15 cellular contexts compared by ENCODE assay signal in genomic region chr5:58455495-58455894, GRCh38. TPM values are rescaled to one million over a fixed set of nuclear protein-coding genes. Genes with fewer than 3 reads are reported as not detected.
DNase-seq lines count a peak whose midpoint lies in the region; ATAC-seq and TF ChIP-seq lines count a peak whose summit lies in the region.
"Had no signal": no experiment of that assay in that cellular context is flagged by ENCODE, and none has a peak within 500 bp of the region (broad histone marks: within the 10 kb centered on the region; RNA-seq: fewer than 3 reads in every experiment).

No MANE protein-coding gene starts in this region.

- H3K27ac Mint-ChIP-seq in MCF 10A (ENCODE audit: low read depth, unreplicated experiment) = no peak overlapping the region
- no peak overlapping the region for H3K27ac Mint-ChIP-seq in activated naive CD4-positive, alpha-beta T cell treated with anti-CD3 and anti-CD28 coated beads, Interleukin-2, amount 10 ng/mL, durations not matched to agents 7 days and 5 days
- H3K27ac Mint-ChIP-seq: activated CD8-positive, alpha-beta T cell treated with anti-CD3 and anti-CD28 coated beads for 36 hours had no signal

- TF ChIP-seq CTCF in MCF 10A (IDR thresholded peaks at IDR 0.05; ENCODE audit: unreplicated experiment) = no peak

- H3K4me3 Mint-ChIP-seq in MCF 10A (ENCODE audit: unreplicated experiment) = peak overlapping the region; percentile 92
- no peak overlapping the region for H3K4me3 Mint-ChIP-seq in activated naive CD4-positive, alpha-beta T cell treated with anti-CD3 and anti-CD28 coated beads, Interleukin-2, amount 10 ng/mL, durations not matched to agents 7 days and 5 days
- H3K4me3 Mint-ChIP-seq: activated CD8-positive, alpha-beta T cell treated with anti-CD3 and anti-CD28 coated beads for 36 hours; naive B cell had no signal

- H3K36me3 ChIP-seq in MG63 (peaks cover 87% of the 10 kb centered on the region), skeletal muscle tissue (ENCODE audit: control insufficient read depth in 3 of 3, insufficient read depth in 3 of 3, low read length in 3 of 3) (peaks cover 10 to 38% (median 32%) of the 10 kb centered on the region in 3 donors)

- H3K9me3 ChIP-seq in MG63 = no peaks in the 10 kb centered on the region
- no peaks in the 10 kb centered on the region for H3K9me3 ChIP-seq in skeletal muscle tissue (ENCODE audit: control insufficient read depth in 3 of 3, low read length in 3 of 3)
- H3K9me3 ChIP-seq: right lobe of liver, SJCRH30 had no signal

- peaks cover 41% of the 10 kb centered on the region for H3K4me1 Mint-ChIP-seq in MCF 10A (ENCODE audit: insufficient read depth, unreplicated experiment)
- peaks cover 10% of the 10 kb centered on the region for H3K4me1 Mint-ChIP-seq in activated naive CD4-positive, alpha-beta T cell treated with anti-CD3 and anti-CD28 coated beads, Interleukin-2, amount 10 ng/mL, durations not matched to agents 7 days and 5 days

- peaks cover 84% of the 10 kb centered on the region for H3K36me3 Mint-ChIP-seq in MCF 10A (ENCODE audit: insufficient read depth, unreplicated experiment)
- peaks cover 4% of the 10 kb centered on the region for H3K36me3 Mint-ChIP-seq in activated naive CD4-positive, alpha-beta T cell treated with anti-CD3 and anti-CD28 coated beads, Interleukin-2, amount 10 ng/mL, durations not matched to agents 7 days and 5 days

- intact Hi-C loops in MCF 10A (cut with micrococcal nuclease) = loop anchor here (5.0 to 10.0 kb wide), 3 partner anchors 141 to 361 kb away; no protein-coding TSS in a partner anchor

- ATAC-seq in HG02973 (IDR thresholded peaks at IDR 0.05; ENCODE audit: unreplicated experiment) = no peak
- ATAC-seq in GM19023 (IDR thresholded peaks at IDR 0.05; ENCODE audit: unreplicated experiment) = no peak
- ATAC-seq: activated CD8-positive, alpha-beta T cell treated with anti-CD3 and anti-CD28 coated beads for 36 hours; right lobe of liver had no signal

- H3K27me3 ChIP-seq in MG63 (no peaks in the 10 kb centered on the region), skeletal muscle tissue (ENCODE audit: control insufficient read depth in 3 of 3, insufficient read depth in 3 of 3, low read length in 3 of 3) (no peaks in the 10 kb centered on the region)
- H3K27me3 ChIP-seq: cardiac muscle cell, right lobe of liver, SJCRH30 had no signal

- H3K4me3 ChIP-seq in MG63 = peak overlapping the region; percentile 94
- peak overlapping the region in 2 of 3 donors; percentile 32 to 88 for H3K4me3 ChIP-seq in skeletal muscle tissue (ENCODE audit: low read length in 3 of 3)
- H3K4me3 ChIP-seq: cardiac muscle cell, right lobe of liver, SJCRH30 had no signal

- BruUV-seq in MCF 10A (replicated peaks; lab: Mats Ljungman, UMichigan) = no TSS peak

- peaks cover 0 to 10% (median 2%) of the 10 kb centered on the region in 3 donors for H3K4me1 ChIP-seq in skeletal muscle tissue (ENCODE audit: control insufficient read depth in 3 of 3, insufficient read depth in 3 of 3, low read length in 3 of 3)
- H3K4me1 ChIP-seq: SJCRH30 had no signal

- H3K9ac ChIP-seq in skeletal muscle tissue (ENCODE audit: low read depth in 1 of 3, low read length in 3 of 3) = peak overlapping the region in 1 of 3 donors; percentile 7

- no peaks in the 10 kb centered on the region for H3K27me3 Mint-ChIP-seq in MCF 10A (ENCODE audit: insufficient read depth, unreplicated experiment)
- H3K27me3 Mint-ChIP-seq in activated naive CD4-positive, alpha-beta T cell treated with anti-CD3 and anti-CD28 coated beads, Interleukin-2, amount 10 ng/mL, durations not matched to agents 7 days and 5 days = peaks cover 25% of the 10 kb centered on the region
- H3K27me3 Mint-ChIP-seq: naive B cell had no signal

- H3K27ac ChIP-seq in skeletal muscle tissue (ENCODE audit: low read depth, low read length) = no peak overlapping the region
- H3K27ac ChIP-seq: cardiac muscle cell, right lobe of liver, SJCRH30 had no signal

- POLR2A ChIA-PET in MCF 10A (lab: Yijun Ruan, JAX) = interaction anchor here (0.6 to 1.8 kb wide), 6 partner anchors 10 to 621 kb away, joined by 3 to 4 read pairs (median 3); no protein-coding TSS in a partner anchor

- no peaks in the 10 kb centered on the region for H3K9me3 Mint-ChIP-seq in MCF 10A (ENCODE audit: unreplicated experiment)
- no peaks in the 10 kb centered on the region for H3K9me3 Mint-ChIP-seq in activated naive CD4-positive, alpha-beta T cell treated with anti-CD3 and anti-CD28 coated beads, Interleukin-2, amount 10 ng/mL, durations not matched to agents 7 days and 5 days
- H3K9me3 Mint-ChIP-seq: activated CD8-positive, alpha-beta T cell treated with anti-CD3 and anti-CD28 coated beads for 36 hours had no signal

- CTCF ChIA-PET in MCF 10A (lab: Yijun Ruan, JAX) = interaction anchor here (0.7 to 2.8 kb wide), 8 partner anchors 503 to 956 kb away, joined by 3 to 21 read pairs (median 4); no protein-coding TSS in a partner anchor
- CTCF ChIA-PET in activated naive CD4-positive, alpha-beta T cell treated with anti-CD3 and anti-CD28 coated beads, Interleukin-2, amount 10 ng/mL, durations not matched to agents 7 days and 5 days (lab: Charles Lee) = interaction anchor here (0.8 to 1.7 kb wide), 2 partner anchors 9 to 956 kb away, joined by 4 to 5 read pairs; no protein-coding TSS in a partner anchor

- no peak for DNase-seq in MG63
- no peak for DNase-seq in MCF 10A (ENCODE audit: unreplicated experiment)
- DNase-seq in glomerular visceral epithelial cell (ENCODE audit: extremely low spot score) = peak; percentile 59
- DNase-seq in activated T-cell treated with anti-CD3 and anti-CD28 coated beads, Interleukin-2, amount 50 U/mL, for 48 hours = no peak
- no peak for DNase-seq in activated naive CD4-positive, alpha-beta T cell treated with anti-CD3 and anti-CD28 coated beads, Interleukin-2, amount 10 ng/mL, durations not matched to agents 7 days and 5 days
- DNase-seq: activated CD8-positive, alpha-beta T cell treated with anti-CD3 and anti-CD28 coated beads for 36 hours; H7; naive B cell; NCI-H2029; right lobe of liver; SJCRH30 had no signal

RNA-seq across cellular contexts. Expression of gene PLK2, which starts 4.4 kb away (rescaled TPM):
- total RNA-seq in MG63 (2014; rRNA removed; shearing (Covaris generic); ENCODE audit: low replicate concordance) = 445 and 575 TPM in 2 replicates
- 38.3 and 55.1 TPM in 2 replicates for total RNA-seq in MCF 10A (2022)
- total RNA-seq in skeletal muscle tissue = 263 TPM

RNA-seq across cellular contexts. Expression of gene GAPT, which starts 35.7 kb away (rescaled TPM):
- not detected in 2 replicates for total RNA-seq in MG63 (2014; rRNA removed; shearing (Covaris generic); ENCODE audit: low replicate concordance)
- total RNA-seq in MCF 10A (2022) (not detected in 2 replicates), skeletal muscle tissue (not detected)
- total RNA-seq: activated CD8-positive, alpha-beta T cell treated with anti-CD3 and anti-CD28 coated beads for 36 hours; cardiac muscle cell; H7; SJCRH30 had no signal
